ENCODE assay signal across 12 cellular contexts in the genomic region with DNA sequence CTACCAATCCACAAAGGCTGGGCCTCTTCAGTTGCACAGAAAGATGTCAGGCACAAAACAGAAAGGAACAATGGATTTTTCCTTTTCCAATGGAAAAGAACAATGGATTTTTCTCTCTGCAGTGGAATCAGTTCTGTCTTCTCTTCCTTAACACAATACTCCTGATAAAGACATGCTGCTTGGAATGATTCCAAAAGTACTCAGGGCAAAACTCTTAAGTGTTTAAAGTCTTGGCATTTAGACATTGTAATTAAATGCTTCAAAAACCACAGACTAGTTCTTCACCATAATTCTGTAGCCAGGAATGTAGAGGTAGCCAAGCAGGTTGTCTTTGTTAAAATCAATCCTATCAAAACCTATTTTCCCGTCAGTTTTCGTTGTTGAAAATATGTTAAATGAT. TPM values are rescaled to one million over a fixed set of nuclear protein-coding genes. Genes with fewer than 3 reads are reported as not detected.
DNase-seq lines count a peak whose midpoint lies in the region; ATAC-seq and TF ChIP-seq lines count a peak whose summit lies in the region.
"Had no signal": no experiment of that assay in that cellular context is flagged by ENCODE, and none has a peak within 500 bp of the region (broad histone marks: within the 10 kb centered on the region; RNA-seq: fewer than 3 reads in every experiment).

No MANE protein-coding gene starts in this region.

- POLR2A ChIA-PET in HEK293T (lab: Yijun Ruan, JAX), result no interaction called here

- no peak for ATAC-seq in GM21360 (IDR thresholded peaks at IDR 0.05; ENCODE audit: unreplicated experiment)

- CTCF ChIA-PET in HEK293T (lab: Yijun Ruan, JAX), result interaction anchor here (1.2 kb wide), 1 partner anchor 9 kb away, joined by 4 read pairs; no protein-coding TSS in a partner anchor

- DNase-seq in DMS53 (lab: John Stamatoyannopoulos, UW), result peak; percentile 27
- DNase-seq in DMS53 treated with DMSO at 0.1 percent for 48 hours (lab: John Stamatoyannopoulos, UW; ENCODE audit: unreplicated experiment), result no peak
- peak; percentile 53 for DNase-seq in OCI-M1 (lab: John Stamatoyannopoulos, UW)
- DNase-seq in fibroblast of peridontal ligament (ENCODE audit: extremely low read depth), result peak; percentile 65
- DNase-seq in renal cortical epithelial cell (ENCODE audit: low read depth), result peak; percentile 96
- no peak for DNase-seq in activated CD4-positive, alpha-beta T cell treated with anti-CD3 and anti-CD28 coated beads, Interleukin-2, amount 50 U/mL, for 48 hours
- no peak for DNase-seq in HEK293T (ENCODE audit: extremely low spot score)
- DNase-seq: anterior cingulate cortex; HCEC 1CT; NCI-H146; stimulated activated CD4-positive, alpha-beta T cell treated with anti-CD3 and anti-CD28 coated beads, Interleukin-2, amount 100 ng/mL, for 24 hours had no signal

TF ChIP-seq in HEK293T, 16 proteins besides CTCF, POLR2A, EP300 and RAD21:
- no peak for TF ChIP-seq SP1 (IDR thresholded peaks at IDR 0.05)
- no peak for TF ChIP-seq LEF1 (IDR thresholded peaks at IDR 0.05; ENCODE audit: borderline replicate concordance)
- TF ChIP-seq FOXK2 (IDR thresholded peaks at IDR 0.05), result no peak

RNA-seq across cellular contexts. Expression of gene FLACC1, which starts 46.8 kb away (rescaled TPM):
- 0.17 and 0.45 TPM in 2 replicates for total RNA-seq in renal cortical epithelial cell

RNA-seq across cellular contexts. Expression of gene TRAK2, which starts 47.4 kb away (rescaled TPM):
- total RNA-seq in renal cortical epithelial cell, result 35.9 and 117 TPM in 2 replicates

RNA-seq across cellular contexts. Expression of gene STRADB, which starts 47.6 kb away (rescaled TPM):
- total RNA-seq in renal cortical epithelial cell, result 27.3 and 46.1 TPM in 2 replicates

Comparison
In these comparisons a context has a peak if more than half of its experiments do, and no peak if none do; other contexts are left out.
1. DNase-seq: peak in DMS53 (single experiment), OCI-M1 (single experiment), fibroblast of peridontal ligament (single experiment) and renal cortical epithelial cell (single experiment); none in DMS53 treated with DMSO at 0.1 percent for 48 hours (single experiment), activated CD4-positive, alpha-beta T cell treated with anti-CD3 and anti-CD28 coated beads, Interleukin-2, amount 50 U/mL, for 48 hours (0 of 2) and HEK293T (single experiment).